Comparison of ENCODE assay signal across 34 cellular contexts in the genomic region with DNA sequence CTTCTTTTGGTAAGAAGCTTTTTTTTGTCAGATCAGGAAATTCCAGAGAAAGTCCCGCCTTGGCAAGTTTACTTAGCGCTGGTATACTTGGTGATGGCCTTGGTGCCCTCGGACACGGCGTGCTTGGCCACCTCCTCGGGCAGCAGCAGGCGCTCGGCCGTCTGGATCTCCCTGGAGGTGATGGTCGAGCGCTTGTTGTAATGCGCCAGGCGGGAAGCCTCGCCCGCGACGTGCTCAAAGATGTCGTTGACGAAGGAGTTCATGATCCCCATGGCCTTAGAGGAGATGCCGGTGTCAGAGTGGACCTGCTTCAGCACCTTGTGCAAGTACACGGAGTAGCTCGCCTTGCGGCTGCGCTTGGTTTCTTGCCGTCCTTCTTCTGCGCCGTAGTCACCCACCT.
"Had no signal": no experiment of that assay in that cellular context is flagged by ENCODE, and none has a peak within 500 bp of the region (broad histone marks: within the 10 kb centered on the region; RNA-seq: fewer than 3 reads in every experiment).

No MANE protein-coding gene starts in this region.

- H3K4me3 Mint-ChIP-seq: activated B cell treated with CpG ODN at 0.5 μM for 24 hours; activated CD4-positive, alpha-beta memory T cell treated with anti-CD3 and anti-CD28 coated beads for 36 hours; activated CD4-positive, alpha-beta T cell treated with anti-CD3 and anti-CD28 coated beads, Interleukin-2, amount 10 ng/mL, durations not matched to agents 24 days and 14 days; activated CD8-positive, alpha-beta T cell treated with anti-CD3 and anti-CD28 coated beads for 36 hours; activated naive CD4-positive, alpha-beta T cell treated with anti-CD3 and anti-CD28 coated beads for 36 hours; activated naive CD8-positive, alpha-beta T cell treated with anti-CD3 and anti-CD28 coated beads for 36 hours; activated T-cell treated with anti-CD3 and anti-CD28 coated beads, Interleukin-2, amount 50 U/mL, for 4 hours; activated T-cell treated with anti-CD3 and anti-CD28 coated beads, Interleukin-2, amount 50 U/mL, for 72 hours; activated T-helper 1 cell treated with anti-CD3 and anti-CD28 coated beads, Interleukin-12 subunit alpha, Interleukin-12 subunit beta, Interleukin-2, Interleukin-4 antibody, amounts not matched to agents 30 ng/mL and 10 ng/mL and 1 ng/mL, durations not matched to agents 14 hours and 24 hours and 36 hours; activated T-helper 17 cell treated with anti-CD3 and anti-CD28 coated beads, Interleukin-2, amount 50 U/mL, for 72 hours; T-helper 1 cell treated with Interleukin-12 subunit alpha and Interleukin-12 subunit beta and Interleukin-4 antibody, amounts not matched to agents 30 μg/mL and 1 μg/mL, for 36 hours; T-helper 2 cell treated with Interferon-gamma antibody and Interleukin-4, amounts not matched to agents 5 μg/mL and 100 μg/mL, for 36 hours had no signal

- H3K9me3 Mint-ChIP-seq: activated CD4-positive, alpha-beta memory T cell treated with anti-CD3 and anti-CD28 coated beads for 36 hours; activated CD4-positive, alpha-beta T cell treated with anti-CD3 and anti-CD28 coated beads, Interleukin-2, amount 10 ng/mL, durations not matched to agents 24 days and 14 days; activated CD8-positive, alpha-beta T cell treated with anti-CD3 and anti-CD28 coated beads for 36 hours; activated naive CD4-positive, alpha-beta T cell treated with anti-CD3 and anti-CD28 coated beads for 36 hours; activated naive CD4-positive, alpha-beta T cell treated with anti-CD3 and anti-CD28 coated beads, Interleukin-2, amount 50 U/mL, for 72 hours; activated naive CD8-positive, alpha-beta T cell treated with anti-CD3 and anti-CD28 coated beads for 36 hours; activated T-cell treated with anti-CD3 and anti-CD28 coated beads, Interleukin-2, amount 50 U/mL, for 4 hours; activated T-cell treated with anti-CD3 and anti-CD28 coated beads, Interleukin-2, amount 50 U/mL, for 72 hours; activated T-helper 1 cell treated with anti-CD3 and anti-CD28 coated beads, Interleukin-12 subunit alpha, Interleukin-12 subunit beta, Interleukin-2, Interleukin-4 antibody, amounts not matched to agents 30 ng/mL and 10 ng/mL and 1 ng/mL, durations not matched to agents 14 hours and 24 hours and 36 hours; activated T-helper 17 cell treated with anti-CD3 and anti-CD28 coated beads, Interleukin-2, amount 50 U/mL, for 72 hours; T-helper 1 cell treated with Interleukin-12 subunit alpha and Interleukin-12 subunit beta and Interleukin-4 antibody, amounts not matched to agents 30 μg/mL and 1 μg/mL, for 36 hours; T-helper 2 cell treated with Interferon-gamma antibody and Interleukin-4, amounts not matched to agents 5 μg/mL and 100 μg/mL, for 36 hours had no signal

- H3K27ac Mint-ChIP-seq: activated B cell treated with CpG ODN at 0.5 μM for 24 hours; activated CD4-positive, alpha-beta memory T cell treated with anti-CD3 and anti-CD28 coated beads for 36 hours; activated CD4-positive, alpha-beta T cell treated with anti-CD3 and anti-CD28 coated beads, Interleukin-2, amount 10 ng/mL, durations not matched to agents 24 days and 14 days; activated CD8-positive, alpha-beta T cell treated with anti-CD3 and anti-CD28 coated beads for 36 hours; activated naive CD4-positive, alpha-beta T cell treated with anti-CD3 and anti-CD28 coated beads for 36 hours; activated naive CD4-positive, alpha-beta T cell treated with anti-CD3 and anti-CD28 coated beads, Interleukin-2, amount 50 U/mL, for 72 hours; activated naive CD8-positive, alpha-beta T cell treated with anti-CD3 and anti-CD28 coated beads for 36 hours; activated T-cell treated with anti-CD3 and anti-CD28 coated beads, Interleukin-2, amount 50 U/mL, for 72 hours; activated T-helper 1 cell treated with anti-CD3 and anti-CD28 coated beads, Interleukin-12 subunit alpha, Interleukin-12 subunit beta, Interleukin-2, Interleukin-4 antibody, amounts not matched to agents 30 ng/mL and 10 ng/mL and 1 ng/mL, durations not matched to agents 14 hours and 24 hours and 36 hours; activated T-helper 17 cell treated with anti-CD3 and anti-CD28 coated beads, Interleukin-2, amount 50 U/mL, for 72 hours; T-helper 1 cell treated with Interleukin-12 subunit alpha and Interleukin-12 subunit beta and Interleukin-4 antibody, amounts not matched to agents 30 μg/mL and 1 μg/mL, for 36 hours; T-helper 2 cell treated with Interferon-gamma antibody and Interleukin-4, amounts not matched to agents 5 μg/mL and 100 μg/mL, for 36 hours had no signal

- ATAC-seq: activated CD8-positive, alpha-beta T cell treated with anti-CD3 and anti-CD28 coated beads for 36 hours; activated naive CD4-positive, alpha-beta T cell treated with anti-CD3 and anti-CD28 coated beads, Interleukin-2, amount 50 U/mL, for 72 hours; activated T-cell treated with anti-CD3 and anti-CD28 coated beads, Interleukin-2, amount 50 U/mL, for 4 hours; activated T-cell treated with anti-CD3 and anti-CD28 coated beads, Interleukin-2, amount 50 U/mL, for 72 hours; activated T-helper 17 cell treated with anti-CD3 and anti-CD28 coated beads, Interleukin-2, amount 50 U/mL, for 72 hours had no signal

- H3K9me3 ChIP-seq: adrenal gland, ascending aorta, breast epithelium had no signal

- DNase-seq: activated B cell treated with CpG ODN at 0.5 μM for 24 hours; activated CD4-positive, alpha-beta memory T cell treated with anti-CD3 and anti-CD28 coated beads for 36 hours; activated CD4-positive, alpha-beta T cell treated with anti-CD3 and anti-CD28 coated beads for 4 hours; activated CD4-positive, alpha-beta T cell treated with anti-CD3 and anti-CD28 coated beads, Interleukin-2, amount 10 ng/mL, durations not matched to agents 24 days and 14 days; activated CD4-positive, alpha-beta T cell treated with anti-CD3 and anti-CD28 coated beads, Interleukin-2, amount 50 U/mL, for 1 hour; activated CD4-positive, alpha-beta T cell treated with anti-CD3 and anti-CD28 coated beads, Interleukin-2, amount 50 U/mL, for 4 hours; activated CD4-positive, CD25-positive, alpha-beta regulatory T cell treated with anti-CD3 and anti-CD28 coated beads, Interleukin-2, amount 50 U/mL, for 72 hours; activated CD8-positive, alpha-beta memory T cell treated with anti-CD3 and anti-CD28 coated beads, Interleukin-2, amount 50 U/mL, for 4 hours; activated CD8-positive, alpha-beta T cell treated with anti-CD3 and anti-CD28 coated beads for 36 hours; activated effector memory CD4-positive, alpha-beta T cell treated with anti-CD3 and anti-CD28 coated beads, Interleukin-2, amount 50 U/mL, for 16 hours; activated gamma-delta T cell treated with Interleukin-2 at 50 U/mL for 16 hours; activated naive CD4-positive, alpha-beta T cell; activated naive CD4-positive, alpha-beta T cell treated with anti-CD3 and anti-CD28 coated beads for 36 hours; activated naive CD4-positive, alpha-beta T cell treated with anti-CD3 and anti-CD28 coated beads, Interleukin-2, amount 50 U/mL, for 16 hours; activated naive CD8-positive, alpha-beta T cell treated with anti-CD3 and anti-CD28 coated beads for 36 hours; activated T-cell treated with anti-CD3 and anti-CD28 coated beads for 4 hours; activated T-cell treated with anti-CD3 and anti-CD28 coated beads, Interleukin-2, amount 50 U/mL, for 1 hour; activated T-cell treated with anti-CD3 and anti-CD28 coated beads, Interleukin-2, amount 50 U/mL, for 4 hours; activated T-cell treated with anti-CD3 and anti-CD28 coated beads, Interleukin-2, amount 50 U/mL, for 72 hours; adrenal gland; amniotic stem cell; brain microvascular endothelial cell; central memory CD4-positive, alpha-beta T cell; T-helper 1 cell; T-helper 2 cell; T-helper 9 cell had no signal

- H3K27me3 ChIP-seq: adrenal gland, ascending aorta, brain microvascular endothelial cell, breast epithelium had no signal

- H3K36me3 ChIP-seq: adrenal gland, ascending aorta, brain microvascular endothelial cell, breast epithelium had no signal

- H3K27ac ChIP-seq: adrenal gland, ascending aorta, brain microvascular endothelial cell, breast epithelium, VCaP had no signal

- H3K4me1 Mint-ChIP-seq: activated B cell treated with CpG ODN at 0.5 μM for 24 hours; activated CD4-positive, alpha-beta T cell treated with anti-CD3 and anti-CD28 coated beads, Interleukin-2, amount 10 ng/mL, durations not matched to agents 24 days and 14 days; activated naive CD8-positive, alpha-beta T cell treated with anti-CD3 and anti-CD28 coated beads for 36 hours; activated T-helper 17 cell treated with anti-CD3 and anti-CD28 coated beads, Interleukin-2, amount 50 U/mL, for 72 hours had no signal

- H3K4me3 ChIP-seq: adrenal gland, ascending aorta, breast epithelium had no signal

- H3K36me3 Mint-ChIP-seq: activated CD4-positive, alpha-beta memory T cell treated with anti-CD3 and anti-CD28 coated beads for 36 hours; activated naive CD4-positive, alpha-beta T cell treated with anti-CD3 and anti-CD28 coated beads, Interleukin-2, amount 50 U/mL, for 72 hours; activated naive CD8-positive, alpha-beta T cell treated with anti-CD3 and anti-CD28 coated beads for 36 hours had no signal

- H3K4me1 ChIP-seq: adrenal gland, ascending aorta, breast epithelium had no signal
